ENCODE assay signal across 18 cellular contexts in genomic region chr11:36162282-36162825, GRCh38.
"Had no signal": no experiment of that assay in that cellular context is flagged by ENCODE, and none has a peak within 500 bp of the region (broad histone marks: within the 10 kb centered on the region; RNA-seq: fewer than 3 reads in every experiment).

No MANE protein-coding gene starts in this region.

- H3K27me3 Mint-ChIP-seq: activated naive CD8-positive, alpha-beta T cell had no signal

- H3K36me3 ChIP-seq: colonic mucosa, ovary, thyroid gland, uterus had no signal

- H3K27me3 ChIP-seq: colonic mucosa, hepatocyte, ovary, thyroid gland, uterus had no signal

- H3K27ac Mint-ChIP-seq: activated CD4-positive, alpha-beta T cell treated with anti-CD3 and anti-CD28 coated beads, Interleukin-2, amount 10 ng/mL, durations not matched to agents 24 days and 14 days; activated CD8-positive, alpha-beta T cell treated with anti-CD3 and anti-CD28 coated beads, Interleukin-2, amount 10 ng/mL, durations not matched to agents 7 days and 5 days; activated naive CD8-positive, alpha-beta T cell; stimulated activated memory B cell treated with anti-CD40 and anti-IgM and Interleukin-4, amounts not matched to agents 10 μg/mL and 1 μg/mL and 100 μg/mL, for 72 hours had no signal

- H3K4me3 ChIP-seq: colonic mucosa, hepatocyte, ovary, thyroid gland, uterus had no signal

- H3K9me3 Mint-ChIP-seq: activated CD4-positive, alpha-beta T cell treated with anti-CD3 and anti-CD28 coated beads, Interleukin-2, amount 10 ng/mL, durations not matched to agents 24 days and 14 days; stimulated activated memory B cell treated with anti-CD40 and anti-IgM and Interleukin-4, amounts not matched to agents 10 μg/mL and 1 μg/mL and 100 μg/mL, for 72 hours had no signal

- H3K4me1 Mint-ChIP-seq: activated CD4-positive, alpha-beta T cell treated with anti-CD3 and anti-CD28 coated beads, Interleukin-2, amount 10 ng/mL, durations not matched to agents 24 days and 14 days; stimulated activated memory B cell treated with anti-CD40 and anti-IgM and Interleukin-4, amounts not matched to agents 10 μg/mL and 1 μg/mL and 100 μg/mL, for 72 hours had no signal

- H3K9me3 ChIP-seq: colonic mucosa, ovary, thyroid gland, uterus had no signal

- DNase-seq: activated CD4-positive, alpha-beta T cell treated with anti-CD3 and anti-CD28 coated beads, Interleukin-2, amount 10 ng/mL, durations not matched to agents 24 days and 14 days; activated CD4-positive, CD25-positive, alpha-beta regulatory T cell; activated CD8-positive, alpha-beta memory T cell treated with anti-CD3 and anti-CD28 coated beads, Interleukin-2, amount 50 U/mL, for 4 hours; activated CD8-positive, alpha-beta T cell treated with anti-CD3 and anti-CD28 coated beads, Interleukin-2, amount 10 ng/mL, durations not matched to agents 7 days and 5 days; activated gamma-delta T cell; activated T-cell treated with anti-CD3 and anti-CD28 coated beads, Interleukin-2, amount 50 U/mL, for 48 hours; amniotic stem cell; central memory CD4-positive, alpha-beta T cell; colonic mucosa; islet precursor cell; mesendoderm; stimulated activated CD4-positive, alpha-beta T cell treated with anti-CD3 and anti-CD28 coated beads, Interleukin-2, amount 100 ng/mL, for 48 hours; thyroid gland; uterus had no signal

- H3K36me3 Mint-ChIP-seq: activated naive CD8-positive, alpha-beta T cell; stimulated activated memory B cell treated with anti-CD40 and anti-IgM and Interleukin-4, amounts not matched to agents 10 μg/mL and 1 μg/mL and 100 μg/mL, for 72 hours had no signal

- H3K4me1 ChIP-seq: colonic mucosa, thyroid gland, uterus had no signal

- H3K4me3 Mint-ChIP-seq: activated CD4-positive, alpha-beta T cell treated with anti-CD3 and anti-CD28 coated beads, Interleukin-2, amount 10 ng/mL, durations not matched to agents 24 days and 14 days; activated CD8-positive, alpha-beta T cell treated with anti-CD3 and anti-CD28 coated beads, Interleukin-2, amount 10 ng/mL, durations not matched to agents 7 days and 5 days; activated naive CD8-positive, alpha-beta T cell; stimulated activated memory B cell treated with anti-CD40 and anti-IgM and Interleukin-4, amounts not matched to agents 10 μg/mL and 1 μg/mL and 100 μg/mL, for 72 hours had no signal
